13 cellular contexts compared by ENCODE assay signal in the genomic region with DNA sequence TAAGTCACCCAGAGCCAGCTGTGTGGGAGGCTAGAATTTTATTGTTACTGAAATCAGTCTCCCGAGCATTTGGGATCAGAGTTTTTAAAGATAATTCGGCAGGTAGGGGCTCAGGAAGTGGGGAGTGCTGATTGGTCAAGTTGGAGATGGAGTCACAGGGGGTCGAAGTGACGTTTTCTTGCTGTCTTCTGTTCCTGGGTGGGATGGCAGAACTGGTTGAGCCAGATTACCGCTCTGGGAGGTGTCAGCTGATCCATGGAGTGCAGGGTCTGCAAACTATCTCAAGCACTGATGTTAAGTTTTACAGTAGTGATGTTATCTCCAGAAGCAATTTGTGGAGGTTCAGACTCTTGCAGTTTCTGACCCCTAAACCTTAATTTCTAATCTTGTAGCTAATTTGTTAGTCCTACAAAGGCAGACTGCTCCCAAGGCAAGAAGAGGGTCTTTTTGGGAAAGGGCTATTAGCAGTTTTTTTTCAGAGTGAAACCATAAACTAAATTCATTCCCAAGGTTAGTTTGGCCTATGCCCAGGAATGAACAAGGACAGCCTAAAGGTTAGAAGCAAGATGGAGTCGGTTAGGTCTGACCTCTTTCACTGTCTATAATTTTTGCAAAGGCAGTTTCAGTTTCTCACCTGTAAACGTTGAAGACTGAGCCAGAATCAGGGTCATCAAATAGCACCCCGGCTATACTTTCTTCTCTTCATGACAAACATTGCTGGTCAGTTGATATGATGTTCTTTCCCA. TPM values are rescaled to one million over a fixed set of nuclear protein-coding genes. Genes with fewer than 3 reads are reported as not detected.
DNase-seq lines count a peak whose midpoint lies in the region; ATAC-seq, FAIRE-seq and TF ChIP-seq lines count a peak whose summit lies in the region.
"Had no signal": no experiment of that assay in that cellular context is flagged by ENCODE, and none has a peak within 500 bp of the region (broad histone marks: within the 10 kb centered on the region; RNA-seq: fewer than 3 reads in every experiment).

No MANE protein-coding gene starts in this region.

- peaks cover 4% of the 10 kb centered on the region; the same call in 1 of the 2 replicates for H3F3A ChIP-seq in GM23338 (replicated peaks; ENCODE audit: low read depth)

- no peaks in the 10 kb centered on the region for H3K36me3 ChIP-seq in GM23338 (ENCODE audit: insufficient read depth)
- H3K36me3 ChIP-seq in iPS-18a (ENCODE audit: control insufficient read depth, low read depth, low read length), result no peaks in the 10 kb centered on the region

- H3K9ac ChIP-seq in iPS-18a (ENCODE audit: low read length), result no peak overlapping the region

- H3K9me3 ChIP-seq in iPS-18a (ENCODE audit: control insufficient read depth, low read depth, low read length), result no peaks in the 10 kb centered on the region

- H3K36me3 Mint-ChIP-seq in GM23338 (ENCODE audit: low read depth), result 0 out of 3 replicates have a peak, but pooled peaks cover 5% of the 10 kb centered on the region
- H3K36me3 Mint-ChIP-seq in stimulated activated naive B cell treated with anti-CD40 and anti-IgM and Interleukin-4, amounts not matched to agents 10 μg/mL and 1 μg/mL and 100 μg/mL, for 72 hours, result peaks cover 0 to 3% of the 10 kb centered on the region in 2 donors

- no peak for ATAC-seq in GM23338
- ATAC-seq in stimulated activated naive B cell treated with anti-CD40 and anti-IgM and Interleukin-4, amounts not matched to agents 10 μg/mL and 1 μg/mL and 100 μg/mL, for 72 hours (replicated peaks), result no peak

- no peak overlapping the region for H2AFZ ChIP-seq in GM23338

- H3K4me2 ChIP-seq in GM23338, result peak overlapping the region; percentile 58

- H3K4me1 ChIP-seq in GM23338 (ENCODE audit: insufficient read depth) (peaks cover 80% of the 10 kb centered on the region), iPS-18a (ENCODE audit: control insufficient read depth, low read depth, low read length) (peaks cover 56% of the 10 kb centered on the region)

- H3K27me3 ChIP-seq in GM23338 (ENCODE audit: insufficient read depth), result no peaks in the 10 kb centered on the region
- no peaks in the 10 kb centered on the region for H3K27me3 ChIP-seq in iPS-18a (ENCODE audit: control insufficient read depth, insufficient read depth, low read length)

- no peak for TF ChIP-seq CTCF in GM23338 (conservative IDR thresholded peaks at IDR 0.05; ENCODE audit: low read depth in 2 of 2)
- no peak for TF ChIP-seq CTCF in VCaP (conservative IDR thresholded peaks at IDR 0.05)
- no peak for TF ChIP-seq CTCF in D721Med (IDR thresholded peaks at IDR 0.05; ENCODE audit: insufficient read depth, missing control alignments)

- H4K20me1 ChIP-seq in GM23338 (replicated peaks; ENCODE audit: insufficient read depth), result no peaks in the 10 kb centered on the region; the same call in 1 of the 2 replicates

- peak overlapping the region; percentile 72 for H3K27ac ChIP-seq in GM23338 (ENCODE audit: low read depth)
- peak overlapping the region; percentile 96 for H3K27ac ChIP-seq in VCaP
- H3K27ac ChIP-seq in iPS-18a (ENCODE audit: low read length), result peak overlapping the region; percentile 9

- H3K4me3 ChIP-seq in GM23338 (0 out of 2 replicates have a peak overlapping the region, but pooled peaks have one; percentile 10), iPS-18a (ENCODE audit: low read length) (peak overlapping the region; percentile 18)

- peak overlapping the region; percentile 31; the same call in 1 of the 3 replicates for H3K4me3 Mint-ChIP-seq in GM23338
- no peak overlapping the region for H3K4me3 Mint-ChIP-seq in stimulated activated naive B cell treated with anti-CD40 and anti-IgM and Interleukin-4, amounts not matched to agents 10 μg/mL and 1 μg/mL and 100 μg/mL, for 72 hours

- peaks cover 65% of the 10 kb centered on the region for H3K4me1 Mint-ChIP-seq in GM23338
- H3K4me1 Mint-ChIP-seq in stimulated activated naive B cell treated with anti-CD40 and anti-IgM and Interleukin-4, amounts not matched to agents 10 μg/mL and 1 μg/mL and 100 μg/mL, for 72 hours, result peaks cover 29 to 67% of the 10 kb centered on the region in 2 donors

- FAIRE-seq in D721Med (lab: Jason Lieb, UNC), result no peak

- H3K9me3 Mint-ChIP-seq in GM23338, result no peaks in the 10 kb centered on the region
- H3K9me3 Mint-ChIP-seq in stimulated activated naive B cell treated with anti-CD40 and anti-IgM and Interleukin-4, amounts not matched to agents 10 μg/mL and 1 μg/mL and 100 μg/mL, for 72 hours, result no peaks in the 10 kb centered on the region

- DNase-seq in GM23338 (ENCODE audit: low spot score) (peak; percentile 33), D721Med (ENCODE audit: insufficient read length, low spot score) (no peak), glomerular visceral epithelial cell (ENCODE audit: extremely low spot score) (no peak)
- DNase-seq in stimulated activated naive B cell treated with anti-CD40 and anti-IgM and Interleukin-4, amounts not matched to agents 10 μg/mL and 1 μg/mL and 100 μg/mL, for 72 hours, result no peak
- DNase-seq in stimulated activated CD4-positive, alpha-beta T cell treated with anti-CD3 and anti-CD28 coated beads, Interleukin-4, amount 100 ng/mL, for 4 hours, result no peak
- DNase-seq: activated T-cell treated with anti-CD3 and anti-CD28 coated beads, Interleukin-2, amount 50 U/mL, for 1 hour; amniotic stem cell; effector memory CD4-positive, alpha-beta T cell; NCI-H146; NCI-H82; retina had no signal

- peaks cover 95% of the 10 kb centered on the region for H3K79me2 ChIP-seq in GM23338 (replicated peaks; ENCODE audit: insufficient read depth)

- H3K9me2 ChIP-seq in GM23338 (ENCODE audit: insufficient read depth), result no peaks in the 10 kb centered on the region

- H3K27me3 Mint-ChIP-seq in GM23338 (ENCODE audit: insufficient read depth, low read depth, poor library complexity), result peaks cover 8% of the 10 kb centered on the region
- no peaks in the 10 kb centered on the region for H3K27me3 Mint-ChIP-seq in stimulated activated naive B cell treated with anti-CD40 and anti-IgM and Interleukin-4, amounts not matched to agents 10 μg/mL and 1 μg/mL and 100 μg/mL, for 72 hours

- H3K27ac Mint-ChIP-seq in GM23338, result peak overlapping the region; percentile 81
- H3K27ac Mint-ChIP-seq in stimulated activated naive B cell treated with anti-CD40 and anti-IgM and Interleukin-4, amounts not matched to agents 10 μg/mL and 1 μg/mL and 100 μg/mL, for 72 hours, result peak overlapping the region; percentile 11

TF ChIP-seq in GM23338, 12 proteins besides CTCF, POLR2A, EP300 and RAD21:
- TF ChIP-seq, protein P1, sequence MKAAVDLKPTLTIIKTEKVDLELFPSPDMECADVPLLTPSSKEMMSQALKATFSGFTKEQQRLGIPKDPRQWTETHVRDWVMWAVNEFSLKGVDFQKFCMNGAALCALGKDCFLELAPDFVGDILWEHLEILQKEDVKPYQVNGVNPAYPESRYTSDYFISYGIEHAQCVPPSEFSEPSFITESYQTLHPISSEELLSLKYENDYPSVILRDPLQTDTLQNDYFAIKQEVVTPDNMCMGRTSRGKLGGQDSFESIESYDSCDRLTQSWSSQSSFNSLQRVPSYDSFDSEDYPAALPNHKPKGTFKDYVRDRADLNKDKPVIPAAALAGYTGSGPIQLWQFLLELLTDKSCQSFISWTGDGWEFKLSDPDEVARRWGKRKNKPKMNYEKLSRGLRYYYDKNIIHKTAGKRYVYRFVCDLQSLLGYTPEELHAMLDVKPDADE (IDR thresholded peaks at IDR 0.05), result no peak
- peak; percentile 52; the same call in 1 of the 2 replicates for TF ChIP-seq CREB1 (CRISPR knock-in tag; IDR thresholded peaks at IDR 0.05; ENCODE audit: low read depth)
- TF ChIP-seq NANOG (IDR thresholded peaks at IDR 0.05; ENCODE audit: borderline replicate concordance), result no peak

RNA-seq across cellular contexts. Expression of a gene that starts 28.2 kb away (rescaled TPM):
- total RNA-seq in GM23338 (2014; rRNA removed; shearing (Covaris generic)), result 155 and 179 TPM in 2 replicates
- polyA plus RNA-seq in GM23338 (2016; fragmentation: Nextera tagmentation; extraction: Ambion mirVana), result 36.5 and 39.7 TPM in 2 replicates

Comparison
In these comparisons a context has a peak if more than half of its experiments do, and no peak if none do; other contexts are left out.
1. H3K27ac ChIP-seq: peak in every context shown above with its lines; median percentile 96 in VCaP; 72 in GM23338; 9 in iPS-18a.